ENCODE assay signal across 2 cellular contexts in the genomic region with DNA sequence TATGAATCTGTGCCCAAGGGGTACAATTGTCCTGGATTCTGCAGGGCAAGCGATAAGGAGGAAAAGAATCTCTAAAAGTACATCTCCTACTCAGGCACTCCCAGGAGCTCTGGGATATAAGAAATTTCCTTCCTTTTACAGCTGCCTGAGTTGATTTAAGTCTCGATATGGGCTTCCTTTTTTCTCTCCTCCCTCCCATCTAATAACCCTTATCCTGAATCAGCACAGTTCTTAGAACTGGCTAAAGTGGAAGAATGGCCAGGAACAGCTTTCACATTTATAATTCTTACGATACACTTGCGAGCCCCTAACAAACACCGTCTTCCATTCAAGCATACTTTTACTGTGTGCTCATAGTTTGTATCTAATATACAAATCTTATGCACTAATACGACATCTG.
TF ChIP-seq lines count a peak whose summit lies in the region.

No MANE protein-coding gene starts in this region.

TF ChIP-seq in K562, 482 proteins besides CTCF, POLR2A, EP300 and RAD21 (continues in another document):
- TF ChIP-seq MECOM (CRISPR knock-in tag; IDR thresholded peaks at IDR 0.05) (no peak), ARHGAP35 (IDR thresholded peaks at IDR 0.05; ENCODE audit: partially characterized antibody) (no peak), NR2F6 (CRISPR knock-in tag; IDR thresholded peaks at IDR 0.05) (no peak), ESRRA (IDR thresholded peaks at IDR 0.05; ENCODE audit: borderline replicate concordance, low read depth) (no peak), ZNF316 (IDR thresholded peaks at IDR 0.05) (0 out of 2 replicates have a peak, but pooled peaks have one; percentile 18), GTF2E2 (tag; IDR thresholded peaks at IDR 0.05) (no peak), ZKSCAN8 (CRISPR knock-in tag; IDR thresholded peaks at IDR 0.05) (no peak), SMARCE1 (IDR thresholded peaks at IDR 0.05) (0 out of 2 replicates have a peak, but pooled peaks have one; percentile 15), EWSR1 (IDR thresholded peaks at IDR 0.05; ENCODE audit: borderline replicate concordance, low read depth, partially characterized antibody) (no peak), EZH2 (IDR thresholded peaks at IDR 0.05; ENCODE audit: borderline replicate concordance, low read depth, low read length) (no peak), SRSF7 (optimal IDR thresholded peaks at IDR 0.05; ENCODE audit: low read depth, low read length) (no peak), SRF (CRISPR knock-in tag; IDR thresholded peaks at IDR 0.05) (peak in 1 of 2 experiments; percentile 52; a peak in 1 of 4 replicates), NRF1 (conservative IDR thresholded peaks at IDR 0.05 in 1 of 2, IDR thresholded peaks at IDR 0.05 in 1 of 2) (peak in 1 of 2 experiments; percentile 40; a peak in 1 of 4 replicates), ZNF224 (CRISPR knock-in tag; IDR thresholded peaks at IDR 0.05) (no peak)
- TF ChIP-seq, protein P1, sequence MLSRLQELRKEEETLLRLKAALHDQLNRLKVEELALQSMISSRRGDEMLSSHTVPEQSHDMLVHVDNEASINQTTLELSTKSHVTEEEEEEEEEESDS (CRISPR knock-in tag; IDR thresholded peaks at IDR 0.05), result no peak
- TF ChIP-seq, protein P2, sequence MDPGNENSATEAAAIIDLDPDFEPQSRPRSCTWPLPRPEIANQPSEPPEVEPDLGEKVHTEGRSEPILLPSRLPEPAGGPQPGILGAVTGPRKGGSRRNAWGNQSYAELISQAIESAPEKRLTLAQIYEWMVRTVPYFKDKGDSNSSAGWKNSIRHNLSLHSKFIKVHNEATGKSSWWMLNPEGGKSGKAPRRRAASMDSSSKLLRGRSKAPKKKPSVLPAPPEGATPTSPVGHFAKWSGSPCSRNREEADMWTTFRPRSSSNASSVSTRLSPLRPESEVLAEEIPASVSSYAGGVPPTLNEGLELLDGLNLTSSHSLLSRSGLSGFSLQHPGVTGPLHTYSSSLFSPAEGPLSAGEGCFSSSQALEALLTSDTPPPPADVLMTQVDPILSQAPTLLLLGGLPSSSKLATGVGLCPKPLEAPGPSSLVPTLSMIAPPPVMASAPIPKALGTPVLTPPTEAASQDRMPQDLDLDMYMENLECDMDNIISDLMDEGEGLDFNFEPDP (CRISPR knock-in tag; IDR thresholded peaks at IDR 0.05), result no peak
- TF ChIP-seq, protein P3, sequence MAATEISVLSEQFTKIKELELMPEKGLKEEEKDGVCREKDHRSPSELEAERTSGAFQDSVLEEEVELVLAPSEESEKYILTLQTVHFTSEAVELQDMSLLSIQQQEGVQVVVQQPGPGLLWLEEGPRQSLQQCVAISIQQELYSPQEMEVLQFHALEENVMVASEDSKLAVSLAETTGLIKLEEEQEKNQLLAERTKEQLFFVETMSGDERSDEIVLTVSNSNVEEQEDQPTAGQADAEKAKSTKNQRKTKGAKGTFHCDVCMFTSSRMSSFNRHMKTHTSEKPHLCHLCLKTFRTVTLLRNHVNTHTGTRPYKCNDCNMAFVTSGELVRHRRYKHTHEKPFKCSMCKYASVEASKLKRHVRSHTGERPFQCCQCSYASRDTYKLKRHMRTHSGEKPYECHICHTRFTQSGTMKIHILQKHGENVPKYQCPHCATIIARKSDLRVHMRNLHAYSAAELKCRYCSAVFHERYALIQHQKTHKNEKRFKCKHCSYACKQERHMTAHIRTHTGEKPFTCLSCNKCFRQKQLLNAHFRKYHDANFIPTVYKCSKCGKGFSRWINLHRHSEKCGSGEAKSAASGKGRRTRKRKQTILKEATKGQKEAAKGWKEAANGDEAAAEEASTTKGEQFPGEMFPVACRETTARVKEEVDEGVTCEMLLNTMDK (IDR thresholded peaks at IDR 0.05; ENCODE audit: borderline replicate concordance, insufficient read depth, low read depth, low read length, poor library complexity, severe bottlenecking), result no peak
- TF ChIP-seq, protein P4, sequence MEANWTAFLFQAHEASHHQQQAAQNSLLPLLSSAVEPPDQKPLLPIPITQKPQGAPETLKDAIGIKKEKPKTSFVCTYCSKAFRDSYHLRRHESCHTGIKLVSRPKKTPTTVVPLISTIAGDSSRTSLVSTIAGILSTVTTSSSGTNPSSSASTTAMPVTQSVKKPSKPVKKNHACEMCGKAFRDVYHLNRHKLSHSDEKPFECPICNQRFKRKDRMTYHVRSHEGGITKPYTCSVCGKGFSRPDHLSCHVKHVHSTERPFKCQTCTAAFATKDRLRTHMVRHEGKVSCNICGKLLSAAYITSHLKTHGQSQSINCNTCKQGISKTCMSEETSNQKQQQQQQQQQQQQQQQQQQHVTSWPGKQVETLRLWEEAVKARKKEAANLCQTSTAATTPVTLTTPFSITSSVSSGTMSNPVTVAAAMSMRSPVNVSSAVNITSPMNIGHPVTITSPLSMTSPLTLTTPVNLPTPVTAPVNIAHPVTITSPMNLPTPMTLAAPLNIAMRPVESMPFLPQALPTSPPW (CRISPR knock-in tag; IDR thresholded peaks at IDR 0.05), result no peak

TF ChIP-seq in endothelial cell of umbilical vein, 7 proteins besides CTCF, POLR2A, EP300 and RAD21:
- TF ChIP-seq EZH2 (IDR thresholded peaks at IDR 0.05; ENCODE audit: borderline replicate concordance, low read depth, low read length, severe bottlenecking) (no peak), MYC (IDR thresholded peaks at IDR 0.05; ENCODE audit: low read depth, low read length) (no peak), FOS (IDR thresholded peaks at IDR 0.05; ENCODE audit: borderline replicate concordance, insufficient read depth, low read length) (no peak), GATA2 (IDR thresholded peaks at IDR 0.05; ENCODE audit: insufficient read depth, insufficient read length, low read depth, low read length) (no peak), JUN (IDR thresholded peaks at IDR 0.05; ENCODE audit: borderline replicate concordance, insufficient read depth, insufficient read length, low read depth) (no peak), POLR2AphosphoS5 (IDR thresholded peaks at IDR 0.05; ENCODE audit: insufficient read depth, low read depth, low read length) (no peak)
- TF ChIP-seq, protein P5, sequence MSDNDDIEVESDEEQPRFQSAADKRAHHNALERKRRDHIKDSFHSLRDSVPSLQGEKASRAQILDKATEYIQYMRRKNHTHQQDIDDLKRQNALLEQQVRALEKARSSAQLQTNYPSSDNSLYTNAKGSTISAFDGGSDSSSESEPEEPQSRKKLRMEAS (IDR thresholded peaks at IDR 0.05; ENCODE audit: insufficient read depth, insufficient read length), result no peak
